In the genomic region with DNA sequence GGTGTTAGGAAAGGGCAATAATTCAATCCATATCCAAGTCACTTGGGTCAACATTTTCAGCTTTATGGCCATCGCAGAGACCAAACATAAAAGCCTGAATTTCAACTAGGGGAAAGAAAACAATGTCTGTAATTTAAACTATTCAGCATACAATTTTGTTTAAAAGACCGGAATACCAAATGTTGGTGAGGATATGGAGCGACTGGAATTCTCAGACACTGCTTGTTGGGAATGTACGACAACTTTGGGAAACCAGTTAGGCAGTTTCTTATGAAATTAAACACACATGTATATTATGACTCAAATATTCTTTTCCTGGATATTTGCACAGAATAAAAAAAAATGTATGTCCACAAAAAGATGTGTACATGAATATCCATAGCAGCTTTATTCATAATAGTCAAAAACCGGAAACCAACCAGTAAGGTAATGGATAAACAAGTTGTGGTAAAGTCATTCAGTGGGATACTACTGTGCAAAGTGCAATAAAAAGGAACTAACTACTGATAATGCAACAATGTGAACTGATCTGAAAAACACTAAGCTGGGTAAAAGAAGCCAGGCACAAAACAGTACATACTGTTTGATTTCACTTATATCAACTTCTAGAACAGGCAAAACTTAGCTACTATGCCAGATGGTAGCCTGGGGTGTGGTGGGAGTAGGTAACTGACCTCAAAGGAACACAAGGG, we compare ENCODE assay signal across 2 cellular contexts.
TF ChIP-seq lines count a peak whose summit lies in the region.

No MANE protein-coding gene starts in this region.

TF ChIP-seq in IMR-90, 13 proteins besides CTCF, POLR2A, EP300 and RAD21:
- TF ChIP-seq MAZ (IDR thresholded peaks at IDR 0.05; ENCODE audit: borderline replicate concordance, low read depth, low read length) = no peak
- no peak for TF ChIP-seq MXI1 (IDR thresholded peaks at IDR 0.05; ENCODE audit: borderline replicate concordance, low read depth, low read length)
- TF ChIP-seq CEBPB (IDR thresholded peaks at IDR 0.05; ENCODE audit: low read depth, low read length) = no peak
- no peak for TF ChIP-seq CHD1 (IDR thresholded peaks at IDR 0.05; ENCODE audit: low read depth, low read length)
- no peak for TF ChIP-seq RFX5 (IDR thresholded peaks at IDR 0.05; ENCODE audit: low read depth, low read length)
- no peak for TF ChIP-seq SMC3 (IDR thresholded peaks at IDR 0.05; ENCODE audit: low read depth, low read length)

TF ChIP-seq in GM12878, 131 proteins besides CTCF, POLR2A, EP300 and RAD21:
- TF ChIP-seq, protein P1, sequence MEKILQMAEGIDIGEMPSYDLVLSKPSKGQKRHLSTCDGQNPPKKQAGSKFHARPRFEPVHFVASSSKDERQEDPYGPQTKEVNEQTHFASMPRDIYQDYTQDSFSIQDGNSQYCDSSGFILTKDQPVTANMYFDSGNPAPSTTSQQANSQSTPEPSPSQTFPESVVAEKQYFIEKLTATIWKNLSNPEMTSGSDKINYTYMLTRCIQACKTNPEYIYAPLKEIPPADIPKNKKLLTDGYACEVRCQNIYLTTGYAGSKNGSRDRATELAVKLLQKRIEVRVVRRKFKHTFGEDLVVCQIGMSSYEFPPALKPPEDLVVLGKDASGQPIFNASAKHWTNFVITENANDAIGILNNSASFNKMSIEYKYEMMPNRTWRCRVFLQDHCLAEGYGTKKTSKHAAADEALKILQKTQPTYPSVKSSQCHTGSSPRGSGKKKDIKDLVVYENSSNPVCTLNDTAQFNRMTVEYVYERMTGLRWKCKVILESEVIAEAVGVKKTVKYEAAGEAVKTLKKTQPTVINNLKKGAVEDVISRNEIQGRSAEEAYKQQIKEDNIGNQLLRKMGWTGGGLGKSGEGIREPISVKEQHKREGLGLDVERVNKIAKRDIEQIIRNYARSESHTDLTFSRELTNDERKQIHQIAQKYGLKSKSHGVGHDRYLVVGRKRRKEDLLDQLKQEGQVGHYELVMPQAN (conservative IDR thresholded peaks at IDR 0.05) = no peak
- TF ChIP-seq TAF1 (IDR thresholded peaks at IDR 0.05; ENCODE audit: borderline replicate concordance, low read depth, low read length) (no peak), BHLHE40 (IDR thresholded peaks at IDR 0.05; ENCODE audit: borderline replicate concordance in 1 of 2, low read depth in 2 of 2, low read length in 1 of 2) (no peak), CBFB (IDR thresholded peaks at IDR 0.05; ENCODE audit: low read depth) (no peak)
